In the genomic region with DNA sequence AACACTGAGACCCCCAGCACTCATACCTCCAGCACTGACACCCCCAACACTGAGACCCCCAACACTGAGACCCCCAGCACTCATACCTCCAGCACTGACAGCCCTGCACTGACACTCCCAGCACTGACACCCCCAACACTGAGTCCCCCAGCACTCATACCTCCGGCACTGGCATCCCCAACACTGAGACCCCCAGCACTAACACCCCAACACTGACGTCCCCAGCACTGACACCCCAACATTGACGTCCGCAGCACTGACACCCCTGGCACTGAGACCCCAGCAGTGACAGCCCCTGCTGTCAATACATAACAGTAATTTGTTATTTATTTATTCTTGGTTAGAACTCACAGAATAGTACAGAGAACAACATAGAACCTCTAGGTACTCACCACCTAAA, we compare ENCODE assay signal across 1 cellular context.
TF ChIP-seq lines count a peak whose summit lies in the region.

No MANE protein-coding gene starts in this region.

TF ChIP-seq in HepG2, 621 proteins besides CTCF, POLR2A, EP300 and RAD21 (continued from another document):
- TF ChIP-seq, protein P1, sequence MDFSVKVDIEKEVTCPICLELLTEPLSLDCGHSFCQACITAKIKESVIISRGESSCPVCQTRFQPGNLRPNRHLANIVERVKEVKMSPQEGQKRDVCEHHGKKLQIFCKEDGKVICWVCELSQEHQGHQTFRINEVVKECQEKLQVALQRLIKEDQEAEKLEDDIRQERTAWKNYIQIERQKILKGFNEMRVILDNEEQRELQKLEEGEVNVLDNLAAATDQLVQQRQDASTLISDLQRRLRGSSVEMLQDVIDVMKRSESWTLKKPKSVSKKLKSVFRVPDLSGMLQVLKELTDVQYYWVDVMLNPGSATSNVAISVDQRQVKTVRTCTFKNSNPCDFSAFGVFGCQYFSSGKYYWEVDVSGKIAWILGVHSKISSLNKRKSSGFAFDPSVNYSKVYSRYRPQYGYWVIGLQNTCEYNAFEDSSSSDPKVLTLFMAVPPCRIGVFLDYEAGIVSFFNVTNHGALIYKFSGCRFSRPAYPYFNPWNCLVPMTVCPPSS (IDR thresholded peaks at IDR 0.05) = no peak
- TF ChIP-seq ZNF790 (CRISPR knock-in tag; IDR thresholded peaks at IDR 0.05; ENCODE audit: borderline replicate concordance) (no peak), CBX2 (IDR thresholded peaks at IDR 0.05; ENCODE audit: low read depth, low read length) (no peak), CBX2 (CRISPR knock-in tag; IDR thresholded peaks at IDR 0.05; ENCODE audit: low read depth) (no peak)
- TF ChIP-seq, protein P2, sequence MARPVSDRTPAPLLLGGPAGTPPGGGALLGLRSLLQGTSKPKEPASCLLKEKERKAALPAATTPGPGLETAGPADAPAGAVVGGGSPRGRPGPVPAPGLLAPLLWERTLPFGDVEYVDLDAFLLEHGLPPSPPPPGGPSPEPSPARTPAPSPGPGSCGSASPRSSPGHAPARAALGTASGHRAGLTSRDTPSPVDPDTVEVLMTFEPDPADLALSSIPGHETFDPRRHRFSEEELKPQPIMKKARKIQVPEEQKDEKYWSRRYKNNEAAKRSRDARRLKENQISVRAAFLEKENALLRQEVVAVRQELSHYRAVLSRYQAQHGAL (CRISPR knock-in tag; IDR thresholded peaks at IDR 0.05; ENCODE audit: not compliant biosample characterization) = no peak
